Comparison of ENCODE assay signal across 8 cellular contexts in the genomic region with DNA sequence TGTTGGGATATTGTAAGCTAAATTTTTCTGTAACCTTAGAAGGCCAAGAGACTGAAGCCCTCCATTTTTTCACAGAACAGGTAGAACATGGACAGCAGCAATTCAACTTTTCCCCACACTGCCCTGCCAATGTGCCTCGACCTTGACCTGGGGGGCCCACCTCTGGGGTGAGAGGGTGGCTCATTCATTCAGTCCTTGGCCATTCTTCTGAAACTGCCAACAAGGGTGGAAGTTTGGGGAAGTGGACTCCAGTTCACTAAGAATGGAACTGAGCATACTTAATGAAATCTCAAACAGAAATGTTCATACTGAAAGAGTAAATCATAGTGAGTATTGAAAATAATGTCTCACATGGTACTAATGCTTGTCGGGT. TPM values are rescaled to one million over a fixed set of nuclear protein-coding genes. Genes with fewer than 3 reads are reported as not detected.
DNase-seq lines count a peak whose midpoint lies in the region; ATAC-seq and TF ChIP-seq lines count a peak whose summit lies in the region.

No MANE protein-coding gene starts in this region.

- H3K9ac ChIP-seq in GM23248: peak overlapping the region; percentile 95
- peak overlapping the region; percentile 73 for H3K9ac ChIP-seq in fibroblast of lung (ENCODE audit: insufficient read depth, low read length)

- POLR2A ChIA-PET in GM10248 (lab: Yijun Ruan, JAX): interaction anchor here (0.6 kb wide), 1 partner anchor 391 kb away, joined by 3 read pairs; no protein-coding TSS in a partner anchor

- H3K4me3 Mint-ChIP-seq in T-helper 17 cell: peak overlapping the region; percentile 98

- H3K36me3 ChIP-seq in GM23248 (ENCODE audit: low read depth) (peaks cover 34% of the 10 kb centered on the region), fibroblast of lung (ENCODE audit: control insufficient read depth, insufficient read depth, low read length) (peaks cover 3% of the 10 kb centered on the region)

- H3K27ac ChIP-seq in GM23248 (peak overlapping the region; percentile 92), fibroblast of lung (ENCODE audit: insufficient read depth, low read length) (no peak overlapping the region)

- peaks cover 81% of the 10 kb centered on the region for H3K79me2 ChIP-seq in GM23248 (ENCODE audit: insufficient read depth)
- peaks cover 59% of the 10 kb centered on the region for H3K79me2 ChIP-seq in fibroblast of lung (ENCODE audit: control insufficient read depth, insufficient read depth, low read length)

- H3K4me2 ChIP-seq in GM23248 (ENCODE audit: unreplicated experiment) (peak overlapping the region; percentile 95), fibroblast of lung (ENCODE audit: extremely low read depth, insufficient read depth, low read length) (peak overlapping the region; percentile 91)

- H3K27me3 ChIP-seq in GM23248 (replicated peaks; ENCODE audit: insufficient read depth) (no peaks in the 10 kb centered on the region), fibroblast of lung (ENCODE audit: control insufficient read depth, insufficient read depth, low read length) (no peaks in the 10 kb centered on the region)

- DNase-seq in GM23248 (peak; percentile 6), T-helper 17 cell (no peak), fibroblast of lung (ENCODE audit: low read depth in 2 of 2) (no peak), skeletal muscle cell (ENCODE audit: low read depth) (no peak), middle frontal gyrus (ENCODE audit: extremely low spot score, low spot score) (no peak), NCI-H82 treated with DMSO at 0.1 percent for 48 hours (lab: John Stamatoyannopoulos, UW; ENCODE audit: unreplicated experiment) (no peak), NCI-H345 treated with DMSO at 0.1 percent for 48 hours (lab: John Stamatoyannopoulos, UW; ENCODE audit: unreplicated experiment) (no peak), GM10248 (ENCODE audit: extremely low spot score) (no peak)

- H3K4me3 ChIP-seq in GM23248: peak overlapping the region; percentile 96
- H3K4me3 ChIP-seq in fibroblast of lung (replicated peaks in 1 of 4; ENCODE audit: control extremely low read depth in 1 of 4, insufficient read depth in 1 of 4, low read depth in 3 of 4, low read length in 4 of 4): peak overlapping the region; percentile 61 to 99 (median 80)
- peak overlapping the region; percentile 67 for H3K4me3 ChIP-seq in skeletal muscle cell (ENCODE audit: low read depth, low read length)

- TF ChIP-seq CTCF in fibroblast of lung (conservative IDR thresholded peaks at IDR 0.05 in 1 of 2, IDR thresholded peaks at IDR 0.05 in 1 of 2; ENCODE audit: low read depth in 1 of 2, low read length in 2 of 2) (no peak), GM10248 (IDR thresholded peaks at IDR 0.05; ENCODE audit: control extremely low read depth, extremely low read depth, low read depth, missing control alignments) (no peak)

- H3K9me3 ChIP-seq in GM23248 (ENCODE audit: low read depth) (no peaks in the 10 kb centered on the region), T-helper 17 cell (ENCODE audit: control insufficient read depth, low read length, poor library complexity, severe bottlenecking) (no peaks in the 10 kb centered on the region), fibroblast of lung (ENCODE audit: control insufficient read depth, insufficient read depth, low read depth, low read length) (no peaks in the 10 kb centered on the region)

- in situ Hi-C loops in GM23248 (cut with MboI): loop anchor here (10.0 kb wide), 1 partner anchor 104 kb away; no protein-coding TSS in a partner anchor

- H3K9me2 ChIP-seq in GM23248 (ENCODE audit: insufficient read depth): no peaks in the 10 kb centered on the region

- 62 to 69% methylated on average over 2 of the region's 2 CpGs for WGBS in GM23248 (ENCODE audit: low coverage in 1 of 2, low lambda C conversion rate in 2 of 2, missing lambda C conversion rate in 2 of 2), 2 experiments

- peaks cover 29% of the 10 kb centered on the region for H3K4me1 Mint-ChIP-seq in T-helper 17 cell

- H3F3A ChIP-seq in GM23248 (ENCODE audit: insufficient read depth): peaks cover 34% of the 10 kb centered on the region

- H2AFZ ChIP-seq in GM23248 (no peak overlapping the region), fibroblast of lung (ENCODE audit: low read length) (no peak overlapping the region)

- H3K36me3 Mint-ChIP-seq in T-helper 17 cell (ENCODE audit: low read depth): peaks cover 8% of the 10 kb centered on the region

- ATAC-seq in T-helper 17 cell: no peak

- H4K20me1 ChIP-seq in GM23248 (ENCODE audit: insufficient read depth) (no peaks in the 10 kb centered on the region), fibroblast of lung (ENCODE audit: control insufficient read depth, extremely low read depth, insufficient read depth, low read length) (no peaks in the 10 kb centered on the region)

- H3K27ac Mint-ChIP-seq in T-helper 17 cell: peak overlapping the region; percentile 99

- CTCF ChIA-PET in GM10248 (lab: Yijun Ruan, JAX): interaction anchor here (1.6 kb wide), 2 partner anchors 18 to 444 kb away, joined by 3 to 5 read pairs; no protein-coding TSS in a partner anchor

- H3K27me3 Mint-ChIP-seq in T-helper 17 cell: no peaks in the 10 kb centered on the region

- H3K4me1 ChIP-seq in GM23248 (ENCODE audit: insufficient read depth): peaks cover 21% of the 10 kb centered on the region
- peaks cover 4% of the 10 kb centered on the region for H3K4me1 ChIP-seq in fibroblast of lung (ENCODE audit: control insufficient read depth, extremely low read depth, insufficient read depth, low read length)

RNA-seq across cellular contexts. Expression of gene EEF1B2, which starts 1.1 kb away (rescaled TPM):
- 365 and 382 TPM in 2 replicates for total RNA-seq in GM23248 (2014; rRNA removed; shearing (Covaris generic))
- polyA plus RNA-seq in GM23248 (2016; fragmentation: Nextera tagmentation; extraction: Ambion mirVana) (390 and 394 TPM in 2 replicates), fibroblast of lung (936 and 984 TPM in 2 replicates)
- total RNA-seq in T-helper 17 cell (100 to 1,000 TPM; 881 to 966 TPM), fibroblast of lung (439 and 578 TPM in 2 replicates)
- 834 and 850 TPM in 2 replicates for polyA plus RNA-seq in fibroblast of lung (2012)
- polyA minus RNA-seq in fibroblast of lung (ENCODE audit: low replicate concordance): 221 and 339 TPM in 2 replicates

RNA-seq across cellular contexts. Expression of gene NDUFS1, which starts 1.5 kb away (rescaled TPM):
- total RNA-seq in GM23248 (2014; rRNA removed; shearing (Covaris generic)): 77.0 and 87.5 TPM in 2 replicates
- 49.8 and 52.0 TPM in 2 replicates for polyA plus RNA-seq in GM23248 (2016; fragmentation: Nextera tagmentation; extraction: Ambion mirVana)
- 10 to 100 TPM; 30.9 to 35.2 TPM for total RNA-seq in T-helper 17 cell
- 81.2 and 133 TPM in 2 replicates for total RNA-seq in fibroblast of lung
- 118 and 128 TPM in 2 replicates for polyA plus RNA-seq in fibroblast of lung
- polyA plus RNA-seq in fibroblast of lung (2012): 60.0 and 67.4 TPM in 2 replicates
- polyA minus RNA-seq in fibroblast of lung (ENCODE audit: low replicate concordance): 28.1 and 45.9 TPM in 2 replicates
